Comparison of ENCODE assay signal across 8 cellular contexts in the genomic region with DNA sequence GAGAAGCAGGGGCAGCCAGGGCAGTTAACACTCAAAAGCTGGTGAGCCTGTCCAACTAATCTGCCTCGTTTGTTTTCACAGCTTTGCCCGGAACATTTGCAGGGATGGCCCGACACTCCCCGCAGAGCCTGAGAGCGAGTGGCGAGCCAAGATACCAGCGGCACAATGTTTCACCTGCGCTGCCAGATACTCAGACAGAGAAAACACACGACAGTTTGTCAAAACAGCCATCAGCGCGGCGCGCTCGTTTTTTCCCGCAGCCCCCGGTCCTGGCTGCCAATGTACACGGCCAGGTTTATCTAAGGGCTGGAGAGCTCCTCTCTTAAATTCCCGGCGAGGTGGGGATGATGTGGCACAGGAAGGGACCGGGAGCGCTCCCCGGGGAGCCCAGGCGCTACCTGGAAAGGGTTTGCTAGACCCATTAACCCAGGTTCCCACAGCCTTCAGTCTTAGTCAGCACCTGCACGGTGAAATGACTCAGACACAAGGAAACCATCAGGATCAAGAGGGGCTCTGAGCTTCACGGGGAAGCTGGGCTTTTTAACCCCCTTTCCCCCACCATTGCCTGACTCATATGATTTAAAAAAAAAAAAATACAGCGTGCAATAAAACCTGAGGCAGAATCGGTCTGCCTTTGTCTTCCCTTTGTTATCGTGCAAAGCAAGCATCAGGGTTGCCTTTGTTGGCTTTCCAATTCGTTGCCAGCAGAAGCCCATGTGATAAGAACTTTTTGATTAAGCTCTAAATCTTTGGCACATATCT.
DNase-seq lines count a peak whose midpoint lies in the region; FAIRE-seq and TF ChIP-seq lines count a peak whose summit lies in the region.

No MANE protein-coding gene starts in this region.

- peak overlapping the region; percentile 92 for H3K9ac ChIP-seq in endothelial cell of umbilical vein (replicated peaks; ENCODE audit: extremely low read depth, insufficient read depth, low read length)

- H4K20me1 ChIP-seq in endothelial cell of umbilical vein (replicated peaks; ENCODE audit: control insufficient read depth, extremely low read depth, insufficient read depth, low read length): no peaks in the 10 kb centered on the region

- no peaks in the 10 kb centered on the region for H3K79me2 ChIP-seq in endothelial cell of umbilical vein (ENCODE audit: control insufficient read depth, insufficient read depth, low read length)

- H3K9me1 ChIP-seq in endothelial cell of umbilical vein (replicated peaks; ENCODE audit: control insufficient read depth, extremely low read depth, insufficient read depth, low read length): no peaks in the 10 kb centered on the region

- POLR2A ChIA-PET in endothelial cell of umbilical vein (lab: Charles Lee): interaction anchor here (0.7 to 1.3 kb wide), 3 partner anchors 24 to 187 kb away, joined by 3 to 4 read pairs (median 3); no protein-coding TSS in a partner anchor
- POLR2A ChIA-PET in CD4-positive, alpha-beta memory T cell (lab: Charles Lee; ENCODE audit: partially characterized antibody): no interaction called here

- no peak overlapping the region for H3K27ac Mint-ChIP-seq in CD4-positive, alpha-beta memory T cell

- H3K4me1 Mint-ChIP-seq in CD4-positive, alpha-beta memory T cell: no peaks in the 10 kb centered on the region

- H3K4me3 Mint-ChIP-seq in CD4-positive, alpha-beta memory T cell: no peak overlapping the region

- peak overlapping the region; percentile 12 for H2AFZ ChIP-seq in endothelial cell of umbilical vein (ENCODE audit: low read depth, low read length)

- BruUV-seq in endothelial cell of umbilical vein (replicated peaks; lab: Mats Ljungman, UMichigan): no TSS peak

- no peaks in the 10 kb centered on the region for H3K27me3 ChIP-seq in endothelial cell of umbilical vein (ENCODE audit: control insufficient read depth in 2 of 2, insufficient read depth in 2 of 2, low read length in 2 of 2)
- H3K27me3 ChIP-seq in CD4-positive, alpha-beta memory T cell (ENCODE audit: insufficient read depth, low read length): no peaks in the 10 kb centered on the region

- H3K4me2 ChIP-seq in endothelial cell of umbilical vein (ENCODE audit: insufficient read depth, low read length): peak overlapping the region; percentile 78

- peaks cover 9 to 18% of the 10 kb centered on the region in 2 donors for H3K27me3 Mint-ChIP-seq in CD4-positive, alpha-beta memory T cell

- H3K9me3 Mint-ChIP-seq in CD4-positive, alpha-beta memory T cell: no peaks in the 10 kb centered on the region

- peak; percentile 79 for FAIRE-seq in endothelial cell of umbilical vein (lab: Jason Lieb, UNC)

- H3K4me3 ChIP-seq in endothelial cell of umbilical vein (replicated peaks in 1 of 3; ENCODE audit: insufficient read depth in 1 of 3, low read depth in 1 of 3, low read length in 3 of 3): peak overlapping the region in 2 of 3 experiments; percentile 17 to 52
- no peak overlapping the region for H3K4me3 ChIP-seq in CD4-positive, alpha-beta memory T cell (ENCODE audit: low read length in 2 of 2)

- dilution Hi-C loops in endothelial cell of umbilical vein (cut with MboI; ENCODE audit: extremely low pct_ligation_motif_present, low sequenced_read_pairs): no loop called here

- H3K9me3 ChIP-seq in endothelial cell of umbilical vein (replicated peaks; ENCODE audit: control insufficient read depth, insufficient read depth, low read length): no peaks in the 10 kb centered on the region
- H3K9me3 ChIP-seq in CD4-positive, alpha-beta memory T cell (ENCODE audit: control insufficient read depth in 1 of 2, low read length in 2 of 2): no peaks in the 10 kb centered on the region

- no peaks in the 10 kb centered on the region for H3K36me3 ChIP-seq in endothelial cell of umbilical vein (ENCODE audit: control insufficient read depth in 2 of 2, extremely low read depth in 1 of 2, insufficient read depth in 2 of 2, low read length in 2 of 2)
- no peaks in the 10 kb centered on the region for H3K36me3 ChIP-seq in CD4-positive, alpha-beta memory T cell (ENCODE audit: insufficient read depth, low read length)

- no peak for TF ChIP-seq CTCF in endothelial cell of umbilical vein (IDR thresholded peaks at IDR 0.05; ENCODE audit: extremely low read depth in 1 of 2, insufficient read depth in 1 of 2, low read depth in 1 of 2, low read length in 2 of 2)

- peaks cover 30% of the 10 kb centered on the region for H3K4me1 ChIP-seq in endothelial cell of umbilical vein (ENCODE audit: control insufficient read depth, extremely low read depth, insufficient read depth, low read length)
- no peaks in the 10 kb centered on the region for H3K4me1 ChIP-seq in CD4-positive, alpha-beta memory T cell (ENCODE audit: insufficient read depth, low read length)

- DNase-seq in Daoy (ENCODE audit: low read depth): peak; percentile 85
- DNase-seq in NCI-H2171 (lab: John Stamatoyannopoulos, UW): peak; percentile 58
- peak; percentile 99 for DNase-seq in endothelial cell of umbilical vein (ENCODE audit: low read depth, low spot score)
- DNase-seq in occipital lobe (lab: John Stamatoyannopoulos, UW): peak; percentile 5
- DNase-seq in activated T-cell treated with anti-CD3 and anti-CD28 coated beads for 4 hours: no peak
- no peak for DNase-seq in CD4-positive, alpha-beta memory T cell
- DNase-seq in DMS114 treated with DMSO at 0.1 percent for 48 hours (lab: John Stamatoyannopoulos, UW; ENCODE audit: unreplicated experiment): no peak
- DNase-seq in central memory CD4-positive, alpha-beta T cell: no peak

- no peaks in the 10 kb centered on the region for H3K36me3 Mint-ChIP-seq in CD4-positive, alpha-beta memory T cell

- CTCF ChIA-PET in endothelial cell of umbilical vein (lab: Charles Lee): interaction anchor here (0.8 to 2.3 kb wide), 8 partner anchors 10 to 265 kb away, joined by 3 to 12 read pairs (median 4); no protein-coding TSS in a partner anchor
- CTCF ChIA-PET in CD4-positive, alpha-beta memory T cell (lab: Charles Lee; ENCODE audit: partially characterized antibody): no interaction called here

- intact Hi-C loops in endothelial cell of umbilical vein (cut with micrococcal nuclease): loop anchor here (1.0 to 10.0 kb wide), 9 partner anchors 18 to 904 kb away; no protein-coding TSS in a partner anchor
- intact Hi-C loops in CD4-positive, alpha-beta memory T cell (cut with micrococcal nuclease): no loop called here

- peak; percentile 71 for TF ChIP-seq POLR2A in endothelial cell of umbilical vein (IDR thresholded peaks at IDR 0.05; ENCODE audit: low read depth, low read length)

- peak overlapping the region; percentile 98 for H3K27ac ChIP-seq in endothelial cell of umbilical vein (ENCODE audit: insufficient read depth, low read depth, low read length)
- no peak overlapping the region for H3K27ac ChIP-seq in CD4-positive, alpha-beta memory T cell (ENCODE audit: low read depth, low read length)

TF ChIP-seq in endothelial cell of umbilical vein, 7 proteins besides CTCF, POLR2A, EP300 and RAD21:
- TF ChIP-seq POLR2AphosphoS5 (IDR thresholded peaks at IDR 0.05; ENCODE audit: insufficient read depth, low read depth, low read length) (peak; percentile 67), FOS (IDR thresholded peaks at IDR 0.05; ENCODE audit: borderline replicate concordance, insufficient read depth, low read length) (peak; percentile 73), GATA2 (IDR thresholded peaks at IDR 0.05; ENCODE audit: insufficient read depth, insufficient read length, low read depth, low read length) (peak; percentile 59), JUN (IDR thresholded peaks at IDR 0.05; ENCODE audit: borderline replicate concordance, insufficient read depth, insufficient read length, low read depth) (peak; percentile 47)
- TF ChIP-seq, protein P1, sequence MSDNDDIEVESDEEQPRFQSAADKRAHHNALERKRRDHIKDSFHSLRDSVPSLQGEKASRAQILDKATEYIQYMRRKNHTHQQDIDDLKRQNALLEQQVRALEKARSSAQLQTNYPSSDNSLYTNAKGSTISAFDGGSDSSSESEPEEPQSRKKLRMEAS (IDR thresholded peaks at IDR 0.05; ENCODE audit: insufficient read depth, insufficient read length): no peak

Comparison
In these comparisons a context has a peak if more than half of its experiments do, and no peak if none do; other contexts are left out.
1. DNase-seq: peak in Daoy (single experiment), NCI-H2171 (single experiment), endothelial cell of umbilical vein (single experiment) and occipital lobe (single experiment); none in activated T-cell treated with anti-CD3 and anti-CD28 coated beads for 4 hours (single experiment), CD4-positive, alpha-beta memory T cell (0 of 5), DMS114 treated with DMSO at 0.1 percent for 48 hours (single experiment) and central memory CD4-positive, alpha-beta T cell (single experiment).
2. H3K4me3 ChIP-seq: peak in endothelial cell of umbilical vein (2 of 3); none in CD4-positive, alpha-beta memory T cell (0 of 2).